Comparison of ENCODE assay signal across 10 cellular contexts in genomic region chr9:85723220-85723619, GRCh38. TPM values are rescaled to one million over a fixed set of nuclear protein-coding genes. Genes with fewer than 3 reads are reported as not detected.
DNase-seq lines count a peak whose midpoint lies in the region; ATAC-seq and TF ChIP-seq lines count a peak whose summit lies in the region.
"Had no signal": no experiment of that assay in that cellular context is flagged by ENCODE, and none has a peak within 500 bp of the region (broad histone marks: within the 10 kb centered on the region; RNA-seq: fewer than 3 reads in every experiment).

No MANE protein-coding gene starts in this region.

- H3K4me3 Mint-ChIP-seq in T-cell (peak overlapping the region; percentile 24 to 69 (median 49)), endothelial cell (ENCODE audit: unreplicated experiment) (no peak overlapping the region)

- H3K27me3 Mint-ChIP-seq in T-cell, result no peaks in the 10 kb centered on the region
- H3K27me3 Mint-ChIP-seq in endothelial cell (ENCODE audit: unreplicated experiment), result peaks cover 3% of the 10 kb centered on the region

- POLR2A ChIA-PET in T-cell (lab: Charles Lee), result interaction anchor here in 1 of 2 donors (0.5 to 0.8 kb wide), 3 partner anchors 17 to 382 kb away, joined by 3 to 5 read pairs (median 3); no protein-coding TSS in a partner anchor

- H3K36me3 Mint-ChIP-seq in T-cell, result peaks cover 29% of the 10 kb centered on the region
- H3K36me3 Mint-ChIP-seq in endothelial cell (ENCODE audit: low read depth, unreplicated experiment), result peaks cover 10% of the 10 kb centered on the region

- peak overlapping the region; percentile 88 to 91 for H3K27ac Mint-ChIP-seq in T-cell
- no peak overlapping the region for H3K27ac Mint-ChIP-seq in endothelial cell (ENCODE audit: unreplicated experiment)

- H3K9me3 Mint-ChIP-seq in T-cell (no peaks in the 10 kb centered on the region), endothelial cell (ENCODE audit: unreplicated experiment) (no peaks in the 10 kb centered on the region)

- TF ChIP-seq CTCF in endothelial cell (IDR thresholded peaks at IDR 0.05; ENCODE audit: unreplicated experiment), result no peak

- DNase-seq in T-cell (peak; percentile 52 to 87 (median 78)), activated T-cell treated with anti-CD3 and anti-CD28 coated beads for 48 hours (ENCODE audit: low read depth) (peak; percentile 6), endothelial cell (ENCODE audit: low spot score) (peak; percentile 23), A172 (ENCODE audit: low spot score) (no peak)
- DNase-seq in stimulated activated CD4-positive, alpha-beta T cell treated with anti-CD3 and anti-CD28 coated beads, Interleukin-4, amount 100 ng/mL, for 4 hours, result peak; percentile 15
- DNase-seq: NCI-H1092 had no signal

- ATAC-seq in T-cell (replicated peaks in 1 of 4) (peak; percentile 87 to 95 (median 91)), HG03342 (IDR thresholded peaks at IDR 0.05; ENCODE audit: unreplicated experiment) (no peak), HG03108 (IDR thresholded peaks at IDR 0.05; ENCODE audit: unreplicated experiment) (no peak), HG03469 (IDR thresholded peaks at IDR 0.05; ENCODE audit: unreplicated experiment) (no peak)
- ATAC-seq: Panc1 had no signal

- CTCF ChIA-PET in T-cell (lab: Charles Lee), result interaction anchor here (0.6 to 1.2 kb wide), 3 partner anchors 16 to 38 kb away, joined by 3 to 9 read pairs (median 7); no protein-coding TSS in a partner anchor

- H3K4me1 Mint-ChIP-seq in T-cell (peaks cover 68 to 82% (median 78%) of the 10 kb centered on the region in 3 donors), endothelial cell (ENCODE audit: unreplicated experiment) (peaks cover 9% of the 10 kb centered on the region)

RNA-seq across cellular contexts. Expression of gene AGTPBP1, which starts 18.5 kb away (rescaled TPM):
- total RNA-seq in T-cell (10 to 100 TPM; 46.2 to 66.7 (median 52.2) TPM), endothelial cell (ENCODE audit: unreplicated experiment) (48.9 TPM)
- 6.4 and 9.8 TPM in 2 replicates for total RNA-seq in A172 (2014; rRNA removed; shearing (Covaris generic))

Comparison
In these comparisons a context has a peak if more than half of its experiments do, and no peak if none do; other contexts are left out.
1. ATAC-seq: peak in T-cell (4 of 4); none in HG03342 (single experiment), HG03108 (single experiment) and HG03469 (single experiment).